In the genomic region with DNA sequence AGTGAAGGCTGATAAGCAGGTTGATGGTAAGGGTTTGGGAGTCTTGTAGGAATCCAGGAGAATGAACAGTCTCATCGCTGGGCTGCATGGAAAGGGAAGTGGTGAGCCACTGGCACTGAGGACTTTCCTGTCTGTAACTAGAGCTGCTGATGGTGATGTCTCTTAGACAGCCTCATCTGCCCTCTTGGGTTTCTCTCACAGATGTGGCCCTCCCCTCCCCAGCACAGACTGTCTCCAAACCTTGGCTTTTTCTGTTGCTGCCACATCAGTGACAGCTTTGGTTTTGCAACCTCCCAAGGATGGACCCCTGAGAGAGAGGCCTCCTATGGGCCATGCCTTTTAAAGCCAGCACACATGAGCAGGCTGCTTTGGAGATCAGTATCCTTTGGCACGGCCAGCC, we compare ENCODE assay signal across 1 cellular context.
TF ChIP-seq lines count a peak whose summit lies in the region.

No MANE protein-coding gene starts in this region.

TF ChIP-seq in GM12878, 131 proteins besides CTCF, POLR2A, EP300 and RAD21 (continued from another document):
- TF ChIP-seq SUPT20H (IDR thresholded peaks at IDR 0.05; ENCODE audit: borderline replicate concordance, control insufficient read depth, low read depth, low read length) (no peak), KDM1A (IDR thresholded peaks at IDR 0.05; ENCODE audit: borderline replicate concordance) (no peak), IKZF2 (IDR thresholded peaks at IDR 0.05) (peak in 1 of 2 experiments; percentile 33; a peak in 2 of 4 replicates), YY1 (IDR thresholded peaks at IDR 0.05; ENCODE audit: low read depth, low read length) (peak; percentile 19; the same call in 1 of the 2 replicates), IKZF1 (conservative IDR thresholded peaks at IDR 0.05) (peak; percentile 22; the same call in 1 of the 2 replicates), TARDBP (IDR thresholded peaks at IDR 0.05; ENCODE audit: borderline replicate concordance) (no peak), NKRF (conservative IDR thresholded peaks at IDR 0.05) (no peak), NFIC (IDR thresholded peaks at IDR 0.05; ENCODE audit: low read depth, low read length) (no peak), PAX8 (IDR thresholded peaks at IDR 0.05) (no peak), CREM (IDR thresholded peaks at IDR 0.05; ENCODE audit: low read depth) (no peak), NRF1 (conservative IDR thresholded peaks at IDR 0.05; ENCODE audit: low read depth, low read length) (no peak), SP1 (IDR thresholded peaks at IDR 0.05; ENCODE audit: low read depth, low read length) (no peak), POLR2AphosphoS2 (IDR thresholded peaks at IDR 0.05; ENCODE audit: low read depth, low read length) (no peak), POLR2AphosphoS5 (IDR thresholded peaks at IDR 0.05; ENCODE audit: low read length) (no peak; the same call in 1 of the 2 replicates), SMC3 (IDR thresholded peaks at IDR 0.05; ENCODE audit: borderline replicate concordance, low read length) (no peak), SPI1 (IDR thresholded peaks at IDR 0.05; ENCODE audit: borderline replicate concordance, insufficient read depth, low read depth, low read length) (peak; percentile 48; the same call in 1 of the 2 replicates), LARP7 (IDR thresholded peaks at IDR 0.05) (no peak), BCL11A (IDR thresholded peaks at IDR 0.05; ENCODE audit: low read depth, low read length) (no peak), RUNX3 (IDR thresholded peaks at IDR 0.05; ENCODE audit: low read length) (peak; percentile 58), NR2F1 (conservative IDR thresholded peaks at IDR 0.05) (no peak), PAX5 (IDR thresholded peaks at IDR 0.05; ENCODE audit: borderline replicate concordance, low read depth, low read length) (no peak), CHD1 (IDR thresholded peaks at IDR 0.05; ENCODE audit: low read depth, low read length) (no peak)
- TF ChIP-seq, protein P1, sequence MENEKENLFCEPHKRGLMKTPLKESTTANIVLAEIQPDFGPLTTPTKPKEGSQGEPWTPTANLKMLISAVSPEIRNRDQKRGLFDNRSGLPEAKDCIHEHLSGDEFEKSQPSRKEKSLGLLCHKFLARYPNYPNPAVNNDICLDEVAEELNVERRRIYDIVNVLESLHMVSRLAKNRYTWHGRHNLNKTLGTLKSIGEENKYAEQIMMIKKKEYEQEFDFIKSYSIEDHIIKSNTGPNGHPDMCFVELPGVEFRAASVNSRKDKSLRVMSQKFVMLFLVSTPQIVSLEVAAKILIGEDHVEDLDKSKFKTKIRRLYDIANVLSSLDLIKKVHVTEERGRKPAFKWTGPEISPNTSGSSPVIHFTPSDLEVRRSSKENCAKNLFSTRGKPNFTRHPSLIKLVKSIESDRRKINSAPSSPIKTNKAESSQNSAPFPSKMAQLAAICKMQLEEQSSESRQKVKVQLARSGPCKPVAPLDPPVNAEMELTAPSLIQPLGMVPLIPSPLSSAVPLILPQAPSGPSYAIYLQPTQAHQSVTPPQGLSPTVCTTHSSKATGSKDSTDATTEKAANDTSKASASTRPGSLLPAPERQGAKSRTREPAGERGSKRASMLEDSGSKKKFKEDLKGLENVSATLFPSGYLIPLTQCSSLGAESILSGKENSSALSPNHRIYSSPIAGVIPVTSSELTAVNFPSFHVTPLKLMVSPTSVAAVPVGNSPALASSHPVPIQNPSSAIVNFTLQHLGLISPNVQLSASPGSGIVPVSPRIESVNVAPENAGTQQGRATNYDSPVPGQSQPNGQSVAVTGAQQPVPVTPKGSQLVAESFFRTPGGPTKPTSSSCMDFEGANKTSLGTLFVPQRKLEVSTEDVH (IDR thresholded peaks at IDR 0.05; ENCODE audit: low read depth, partially characterized antibody), result no peak
- TF ChIP-seq, protein P2, sequence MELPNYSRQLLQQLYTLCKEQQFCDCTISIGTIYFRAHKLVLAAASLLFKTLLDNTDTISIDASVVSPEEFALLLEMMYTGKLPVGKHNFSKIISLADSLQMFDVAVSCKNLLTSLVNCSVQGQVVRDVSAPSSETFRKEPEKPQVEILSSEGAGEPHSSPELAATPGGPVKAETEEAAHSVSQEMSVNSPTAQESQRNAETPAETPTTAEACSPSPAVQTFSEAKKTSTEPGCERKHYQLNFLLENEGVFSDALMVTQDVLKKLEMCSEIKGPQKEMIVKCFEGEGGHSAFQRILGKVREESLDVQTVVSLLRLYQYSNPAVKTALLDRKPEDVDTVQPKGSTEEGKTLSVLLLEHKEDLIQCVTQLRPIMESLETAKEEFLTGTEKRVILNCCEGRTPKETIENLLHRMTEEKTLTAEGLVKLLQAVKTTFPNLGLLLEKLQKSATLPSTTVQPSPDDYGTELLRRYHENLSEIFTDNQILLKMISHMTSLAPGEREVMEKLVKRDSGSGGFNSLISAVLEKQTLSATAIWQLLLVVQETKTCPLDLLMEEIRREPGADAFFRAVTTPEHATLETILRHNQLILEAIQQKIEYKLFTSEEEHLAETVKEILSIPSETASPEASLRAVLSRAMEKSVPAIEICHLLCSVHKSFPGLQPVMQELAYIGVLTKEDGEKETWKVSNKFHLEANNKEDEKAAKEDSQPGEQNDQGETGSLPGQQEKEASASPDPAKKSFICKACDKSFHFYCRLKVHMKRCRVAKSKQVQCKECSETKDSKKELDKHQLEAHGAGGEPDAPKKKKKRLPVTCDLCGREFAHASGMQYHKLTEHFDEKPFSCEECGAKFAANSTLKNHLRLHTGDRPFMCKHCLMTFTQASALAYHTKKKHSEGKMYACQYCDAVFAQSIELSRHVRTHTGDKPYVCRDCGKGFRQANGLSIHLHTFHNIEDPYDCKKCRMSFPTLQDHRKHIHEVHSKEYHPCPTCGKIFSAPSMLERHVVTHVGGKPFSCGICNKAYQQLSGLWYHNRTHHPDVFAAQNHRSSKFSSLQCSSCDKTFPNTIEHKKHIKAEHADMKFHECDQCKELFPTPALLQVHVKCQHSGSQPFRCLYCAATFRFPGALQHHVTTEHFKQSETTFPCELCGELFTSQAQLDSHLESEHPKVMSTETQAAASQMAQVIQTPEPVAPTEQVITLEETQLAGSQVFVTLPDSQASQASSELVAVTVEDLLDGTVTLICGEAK (IDR thresholded peaks at IDR 0.05; ENCODE audit: borderline replicate concordance), result no peak
- TF ChIP-seq, protein P3, sequence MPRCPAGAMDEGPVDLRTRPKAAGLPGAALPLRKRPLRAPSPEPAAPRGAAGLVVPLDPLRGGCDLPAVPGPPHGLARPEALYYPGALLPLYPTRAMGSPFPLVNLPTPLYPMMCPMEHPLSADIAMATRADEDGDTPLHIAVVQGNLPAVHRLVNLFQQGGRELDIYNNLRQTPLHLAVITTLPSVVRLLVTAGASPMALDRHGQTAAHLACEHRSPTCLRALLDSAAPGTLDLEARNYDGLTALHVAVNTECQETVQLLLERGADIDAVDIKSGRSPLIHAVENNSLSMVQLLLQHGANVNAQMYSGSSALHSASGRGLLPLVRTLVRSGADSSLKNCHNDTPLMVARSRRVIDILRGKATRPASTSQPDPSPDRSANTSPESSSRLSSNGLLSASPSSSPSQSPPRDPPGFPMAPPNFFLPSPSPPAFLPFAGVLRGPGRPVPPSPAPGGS (IDR thresholded peaks at IDR 0.05; ENCODE audit: borderline replicate concordance, insufficient read depth, low read depth, low read length, poor library complexity, severe bottlenecking), result no peak
